8 cellular contexts compared by ENCODE assay signal in genomic region chr1:150515328-150516049, GRCh38. TPM values are rescaled to one million over a fixed set of nuclear protein-coding genes. Genes with fewer than 3 reads are reported as not detected.
A peak's percentile ranks its signal among the peaks of the same experiment; 100 is the strongest.
DNase-seq lines count a peak whose midpoint lies in the region; ATAC-seq lines count a peak whose summit lies in the region.

Gene FALEC, plus strand, starts transcription at chr1:150515752.

- H3K4me2 ChIP-seq in mesenchymal stem cell (ENCODE audit: low read length, poor library complexity, severe bottlenecking): peak within 1 kb of the TSS; percentile 95

- H3K27me3 ChIP-seq in effector memory CD4-positive, alpha-beta T cell (replicated peaks; ENCODE audit: control insufficient read depth, insufficient read depth, low read length, poor library complexity, severe bottlenecking): no peaks in the 10 kb centered on the region
- no peaks in the 10 kb centered on the region for H3K27me3 ChIP-seq in mesenchymal stem cell (ENCODE audit: control insufficient read depth in 1 of 2, insufficient read depth in 1 of 2, low read length in 2 of 2)

- H3K23ac ChIP-seq in mesenchymal stem cell (ENCODE audit: low read length in 2 of 2): peak within 1 kb of the TSS in 1 of 2 experiments; percentile 64

- peak within 1 kb of the TSS in 1 of 2 experiments; percentile 94 for H3K14ac ChIP-seq in mesenchymal stem cell (ENCODE audit: low read length in 2 of 2)

- H3K4ac ChIP-seq in mesenchymal stem cell (ENCODE audit: low read depth in 1 of 2, low read length in 2 of 2): peak within 1 kb of the TSS; percentile 46 to 97

- H3K36me3 ChIP-seq in effector memory CD4-positive, alpha-beta T cell (ENCODE audit: control insufficient read depth, insufficient read depth, low read length): no peaks in the 10 kb centered on the region
- peaks cover 19 to 31% of the 10 kb centered on the region in 2 experiments for H3K36me3 ChIP-seq in mesenchymal stem cell (ENCODE audit: control insufficient read depth in 1 of 2, insufficient read depth in 2 of 2, low read depth in 1 of 2, low read length in 2 of 2)

- H2BK5ac ChIP-seq in mesenchymal stem cell (ENCODE audit: low read depth, low read length, poor library complexity, severe bottlenecking): no peak within 1 kb of the TSS

- H3K27ac ChIP-seq in effector memory CD4-positive, alpha-beta T cell (ENCODE audit: insufficient read depth, low read length, poor library complexity, severe bottlenecking): peak within 1 kb of the TSS; percentile 59
- H3K27ac ChIP-seq in mesenchymal stem cell (ENCODE audit: low read length, poor library complexity, severe bottlenecking): peak within 1 kb of the TSS; percentile 51

- peak within 1 kb of the TSS; percentile 73 for H2BK120ac ChIP-seq in mesenchymal stem cell (ENCODE audit: low read depth, low read length)

- WGBS in mesenchymal stem cell: 2% methylated on average over 49 of the region's 54 CpGs

- DNase-seq in CMK (ENCODE audit: low read depth) (peak; percentile 81), HS-5 (ENCODE audit: low read depth) (peak; percentile 70), NK-92 (lab: John Stamatoyannopoulos, UW; ENCODE audit: unreplicated experiment) (peak; percentile 53), mesenchymal stem cell (peak; percentile 97)
- peak; percentile 96 for DNase-seq in activated CD8-positive, alpha-beta memory T cell treated with anti-CD3 and anti-CD28 coated beads for 24 hours
- DNase-seq in effector memory CD4-positive, alpha-beta T cell: peak; percentile 83 to 89 (median 83)
- peak; percentile 82 for DNase-seq in stimulated activated CD8-positive, alpha-beta memory T cell treated with anti-CD3 and anti-CD28 coated beads, Interleukin-12 subunit alpha, Interleukin-12 subunit beta, amount 100 ng/mL, for 24 hours (ENCODE audit: extremely low read depth)

- peak within 1 kb of the TSS; percentile 89 for H2BK15ac ChIP-seq in mesenchymal stem cell (ENCODE audit: low read depth, poor library complexity, severe bottlenecking)

- H3K4me1 ChIP-seq in effector memory CD4-positive, alpha-beta T cell (ENCODE audit: control insufficient read depth, insufficient read depth, low read length, poor library complexity, severe bottlenecking): peaks cover 11% of the 10 kb centered on the region
- peaks cover 10% of the 10 kb centered on the region for H3K4me1 ChIP-seq in mesenchymal stem cell (ENCODE audit: control insufficient read depth, insufficient read depth, low read depth, low read length)

- H2AK5ac ChIP-seq in mesenchymal stem cell (ENCODE audit: low read length, severe bottlenecking): no peak within 1 kb of the TSS

- peak within 1 kb of the TSS; percentile 79 for H3K9ac ChIP-seq in mesenchymal stem cell (ENCODE audit: low read length)

- peak within 1 kb of the TSS; percentile 97 for H4K8ac ChIP-seq in mesenchymal stem cell (ENCODE audit: low read length)

- H2BK12ac ChIP-seq in mesenchymal stem cell (ENCODE audit: low read length in 2 of 2): peak within 1 kb of the TSS; percentile 59 to 97

- peak within 1 kb of the TSS; percentile 83 for H2AFZ ChIP-seq in mesenchymal stem cell (ENCODE audit: low read depth, low read length)

- H4K91ac ChIP-seq in mesenchymal stem cell (ENCODE audit: low read length): peak within 1 kb of the TSS; percentile 97

- H3K4me3 ChIP-seq in effector memory CD4-positive, alpha-beta T cell (ENCODE audit: insufficient read depth, low read depth, low read length, poor library complexity, severe bottlenecking): peak within 1 kb of the TSS; percentile 69
- H3K4me3 ChIP-seq in mesenchymal stem cell (ENCODE audit: insufficient read depth in 1 of 2, low read depth in 1 of 2, low read length in 2 of 2): peak within 1 kb of the TSS; percentile 70 to 82

- peak; percentile 92 for ATAC-seq in GM19468 (IDR thresholded peaks at IDR 0.05; ENCODE audit: extremely low read depth, unreplicated experiment)

- H3K79me1 ChIP-seq in mesenchymal stem cell (replicated peaks; ENCODE audit: low read length, poor library complexity, severe bottlenecking): no peaks in the 10 kb centered on the region

- H3K18ac ChIP-seq in mesenchymal stem cell (ENCODE audit: low read depth in 1 of 2, low read length in 2 of 2): peak within 1 kb of the TSS; percentile 92 to 94

- H3K9me3 ChIP-seq in effector memory CD4-positive, alpha-beta T cell (ENCODE audit: control insufficient read depth, low read length): no peaks in the 10 kb centered on the region
- no peaks in the 10 kb centered on the region for H3K9me3 ChIP-seq in mesenchymal stem cell (ENCODE audit: control insufficient read depth, low read length)

RNA-seq across cellular contexts. Expression of gene FALEC, which starts in this region (rescaled TPM):
- polyA plus RNA-seq in mesenchymal stem cell (2013, experiment 1 of 2): not detected
- polyA plus RNA-seq in mesenchymal stem cell (2013, experiment 2 of 2): not detected

Comparison
In these comparisons a context has a peak if more than half of its experiments do, and no peak if none do; other contexts are left out.
1. Peak in every context shown above with its lines: DNase-seq, ATAC-seq, H3K4me3 ChIP-seq and H3K27ac ChIP-seq.